17 cellular contexts compared by ENCODE assay signal in the genomic region with DNA sequence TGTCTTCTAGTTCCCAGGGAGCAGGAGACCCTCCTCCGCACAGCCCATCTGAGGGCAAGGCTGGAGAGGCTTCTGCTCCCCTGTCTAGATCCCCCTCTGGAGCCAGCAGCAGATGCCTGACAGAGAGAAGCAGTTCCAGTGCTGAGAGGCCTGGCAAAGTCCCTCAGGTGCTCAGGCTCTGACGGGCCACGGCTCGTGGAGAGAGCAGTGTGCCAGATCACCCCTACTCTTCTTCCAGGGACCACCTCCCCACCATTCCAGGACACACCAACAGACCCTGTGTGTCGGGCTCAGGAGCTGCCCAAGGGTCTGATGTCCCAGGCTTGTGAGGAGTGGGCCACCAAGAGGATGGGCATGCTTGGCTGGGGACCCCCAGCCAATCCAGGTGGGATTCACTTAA. TPM values are rescaled to one million over a fixed set of nuclear protein-coding genes. Genes with fewer than 3 reads are reported as not detected.
"Had no signal": no experiment of that assay in that cellular context is flagged by ENCODE, and none has a peak within 500 bp of the region (broad histone marks: within the 10 kb centered on the region; RNA-seq: fewer than 3 reads in every experiment).

No MANE protein-coding gene starts in this region.

- H3K4me2 ChIP-seq: hepatocyte had no signal

- DNase-seq: activated B cell treated with CpG ODN at 0.5 μM for 24 hours; activated CD4-positive, alpha-beta T cell treated with anti-CD3 and anti-CD28 coated beads, Interleukin-2, amount 10 ng/mL, durations not matched to agents 24 days and 14 days; activated naive CD8-positive, alpha-beta T cell treated with anti-CD3 and anti-CD28 coated beads for 36 hours; activated T-cell treated with anti-CD3 and anti-CD28 coated beads for 4 hours; anterior cingulate cortex; gastrocnemius medialis; mammary epithelial cell; stimulated activated CD4-positive, alpha-beta T cell treated with anti-CD3 and anti-CD28 coated beads, Interleukin-4, amount 100 ng/mL, for 4 hours; stimulated activated naive CD8-positive, alpha-beta T cell treated with anti-CD3 and anti-CD28 coated beads, Interleukin-15, amount 100 ng/mL, for 72 hours had no signal

- H3K4me3 Mint-ChIP-seq: activated B cell treated with CpG ODN at 0.5 μM for 24 hours; activated CD4-positive, alpha-beta T cell treated with anti-CD3 and anti-CD28 coated beads, Interleukin-2, amount 10 ng/mL, durations not matched to agents 24 days and 14 days; activated naive CD8-positive, alpha-beta T cell treated with anti-CD3 and anti-CD28 coated beads for 36 hours; nephron; stimulated activated naive CD8-positive, alpha-beta T cell treated with anti-CD3 and anti-CD28 coated beads, Interleukin-15, amount 100 ng/mL, for 72 hours had no signal

- H3K36me3 Mint-ChIP-seq: activated naive CD8-positive, alpha-beta T cell treated with anti-CD3 and anti-CD28 coated beads for 36 hours had no signal

- H3K4me3 ChIP-seq: gastrocnemius medialis, hepatocyte, skin epidermis, thoracic aorta had no signal

- H3K79me2 ChIP-seq: hepatocyte had no signal

- H3K9me3 ChIP-seq: gastrocnemius medialis, thoracic aorta had no signal

- H3K27ac ChIP-seq: gastrocnemius medialis, hepatocyte, skin epidermis, thoracic aorta had no signal

- H3K4me1 ChIP-seq: gastrocnemius medialis had no signal

- H3K36me3 ChIP-seq: gastrocnemius medialis, thoracic aorta had no signal

- H3K9me3 Mint-ChIP-seq: activated B cell treated with CpG ODN at 0.5 μM for 24 hours; activated CD4-positive, alpha-beta T cell treated with anti-CD3 and anti-CD28 coated beads, Interleukin-2, amount 10 ng/mL, durations not matched to agents 24 days and 14 days; activated naive CD8-positive, alpha-beta T cell treated with anti-CD3 and anti-CD28 coated beads for 36 hours; nephron; stimulated activated naive CD8-positive, alpha-beta T cell treated with anti-CD3 and anti-CD28 coated beads, Interleukin-15, amount 100 ng/mL, for 72 hours had no signal

- H3K27me3 ChIP-seq: hepatocyte had no signal

- H3K4me1 Mint-ChIP-seq: activated B cell treated with CpG ODN at 0.5 μM for 24 hours; activated CD4-positive, alpha-beta T cell treated with anti-CD3 and anti-CD28 coated beads, Interleukin-2, amount 10 ng/mL, durations not matched to agents 24 days and 14 days; activated naive CD8-positive, alpha-beta T cell treated with anti-CD3 and anti-CD28 coated beads for 36 hours; stimulated activated naive CD8-positive, alpha-beta T cell treated with anti-CD3 and anti-CD28 coated beads, Interleukin-15, amount 100 ng/mL, for 72 hours had no signal

- H2AFZ ChIP-seq: hepatocyte had no signal

- ATAC-seq: gastrocnemius medialis; SK-N-SH treated with all-trans-retinoic acid at 6 μM for 48 hours; stimulated activated naive CD8-positive, alpha-beta T cell treated with anti-CD3 and anti-CD28 coated beads, Interleukin-15, amount 100 ng/mL, for 72 hours had no signal

- H3K27ac Mint-ChIP-seq: activated B cell treated with CpG ODN at 0.5 μM for 24 hours; activated CD4-positive, alpha-beta T cell treated with anti-CD3 and anti-CD28 coated beads, Interleukin-2, amount 10 ng/mL, durations not matched to agents 24 days and 14 days; activated naive CD8-positive, alpha-beta T cell treated with anti-CD3 and anti-CD28 coated beads for 36 hours; nephron had no signal

- H3K27me3 Mint-ChIP-seq: activated CD4-positive, alpha-beta T cell treated with anti-CD3 and anti-CD28 coated beads, Interleukin-2, amount 10 ng/mL, durations not matched to agents 24 days and 14 days; activated naive CD8-positive, alpha-beta T cell treated with anti-CD3 and anti-CD28 coated beads for 36 hours had no signal

RNA-seq across cellular contexts. Expression of a gene that starts 22.5 kb away (rescaled TPM):
- total RNA-seq: activated B cell treated with CpG ODN at 0.5 μM for 24 hours; activated CD4-positive, alpha-beta T cell treated with anti-CD3 and anti-CD28 coated beads, Interleukin-2, amount 10 ng/mL, durations not matched to agents 24 days and 14 days; activated naive CD8-positive, alpha-beta T cell treated with anti-CD3 and anti-CD28 coated beads for 36 hours; fibroblast of lung; mammary epithelial cell; osteocyte; T-helper 1 cell treated with Interleukin-12 subunit alpha and Interleukin-12 subunit beta and Interleukin-4 antibody, amounts not matched to agents 30 ng/mL and 1 ng/mL, for 36 hours had no signal
- polyA plus RNA-seq: fibroblast of lung, mammary epithelial cell had no signal

RNA-seq across cellular contexts. Expression of a gene that starts 47.5 kb away (rescaled TPM):
- total RNA-seq: activated B cell treated with CpG ODN at 0.5 μM for 24 hours; activated naive CD8-positive, alpha-beta T cell treated with anti-CD3 and anti-CD28 coated beads for 36 hours; gastrocnemius medialis; osteocyte; thoracic aorta had no signal
- polyA plus RNA-seq: mammary epithelial cell had no signal
